In genomic region chr18:56066524-56067215, GRCh38 we compare ENCODE assay signal across 20 cellular contexts.
DNase-seq lines count a peak whose midpoint lies in the region; ATAC-seq and TF ChIP-seq lines count a peak whose summit lies in the region.
"Had no signal": no experiment of that assay in that cellular context is flagged by ENCODE, and none has a peak within 500 bp of the region (broad histone marks: within the 10 kb centered on the region; RNA-seq: fewer than 3 reads in every experiment).

No MANE protein-coding gene starts in this region.

- no peak overlapping the region for H3K9ac ChIP-seq in subcutaneous abdominal adipose tissue (ENCODE audit: low read length in 5 of 5)

- no peaks in the 10 kb centered on the region for H3K27me3 Mint-ChIP-seq in HFFc6 (ENCODE audit: insufficient read depth)
- H3K27me3 Mint-ChIP-seq: B cell; CD4-positive, alpha-beta T cell; IgD-negative memory B cell had no signal

- peak; percentile 52 for ATAC-seq in SK-N-SH treated with all-trans-retinoic acid at 6 μM for 48 hours
- peak; percentile 64 for ATAC-seq in left ventricle myocardium superior
- no peak for ATAC-seq in GM19397 (IDR thresholded peaks at IDR 0.05; ENCODE audit: unreplicated experiment)
- ATAC-seq: PC-3 had no signal

- no peak for TF ChIP-seq CTCF in HFFc6 (IDR thresholded peaks at IDR 0.05)

- DNase-seq in HFFc6, result no peak
- DNase-seq in left ventricle myocardium superior, result no peak
- DNase-seq in NCI-H748 (lab: John Stamatoyannopoulos, UW; ENCODE audit: unreplicated experiment), result no peak
- DNase-seq in NCI-H1092 treated with DMSO at 0.1 percent for 48 hours (lab: John Stamatoyannopoulos, UW), result no peak
- DNase-seq: CD4-positive, alpha-beta T cell; DMS53; NCI-H1105 treated with DMSO at 0.1 percent for 48 hours; NCI-H1694 treated with DMSO at 0.1 percent for 48 hours; NCI-H2171; NCI-H748 treated with DMSO at 0.1 percent for 48 hours; PC-3 had no signal

- no peaks in the 10 kb centered on the region for H3K9me3 Mint-ChIP-seq in HFFc6

- no peaks in the 10 kb centered on the region for H3K36me3 ChIP-seq in subcutaneous abdominal adipose tissue (ENCODE audit: control insufficient read depth in 5 of 5, insufficient read depth in 5 of 5, low read length in 5 of 5)
- H3K36me3 ChIP-seq: HAP-1, SJSA1 had no signal

- peak overlapping the region; percentile 66 for H3K27ac Mint-ChIP-seq in HFFc6
- H3K27ac Mint-ChIP-seq: B cell; CD4-positive, alpha-beta T cell; IgD-negative memory B cell had no signal

- no peak overlapping the region for H3K4me3 ChIP-seq in subcutaneous abdominal adipose tissue (ENCODE audit: low read depth in 1 of 5, low read length in 5 of 5)
- H3K4me3 ChIP-seq: HAP-1, SJSA1 had no signal

- H3K9me3 ChIP-seq in subcutaneous abdominal adipose tissue (ENCODE audit: control insufficient read depth in 5 of 5, low read length in 5 of 5), result no peaks in the 10 kb centered on the region
- H3K9me3 ChIP-seq: HAP-1, SJSA1 had no signal

- peaks cover 27% of the 10 kb centered on the region for H3K4me1 Mint-ChIP-seq in HFFc6 (ENCODE audit: low read depth)
- H3K4me1 Mint-ChIP-seq: B cell, IgD-negative memory B cell had no signal

- H3K36me3 Mint-ChIP-seq in HFFc6 (ENCODE audit: low read depth), result no peaks in the 10 kb centered on the region
- H3K36me3 Mint-ChIP-seq: IgD-negative memory B cell had no signal

- H3K4me1 ChIP-seq in subcutaneous abdominal adipose tissue (ENCODE audit: control insufficient read depth in 5 of 5, insufficient read depth in 5 of 5, low read length in 5 of 5), result peaks cover 0 to 25% (median 0%) of the 10 kb centered on the region in 5 donors
- H3K4me1 ChIP-seq: HAP-1 had no signal

- intact Hi-C loops in left ventricle myocardium superior (cut with micrococcal nuclease), result no loop called here

- H3K27ac ChIP-seq in subcutaneous abdominal adipose tissue (ENCODE audit: low read depth, low read length), result peak overlapping the region; percentile 2
- H3K27ac ChIP-seq: HL-60, RWPE1, SJSA1 had no signal

- no peaks in the 10 kb centered on the region for H3K27me3 ChIP-seq in subcutaneous abdominal adipose tissue (ENCODE audit: control insufficient read depth in 5 of 5, insufficient read depth in 4 of 5, low read length in 5 of 5)
- H3K27me3 ChIP-seq: SJSA1 had no signal

- peak overlapping the region; percentile 72 for H3K4me3 Mint-ChIP-seq in HFFc6
- H3K4me3 Mint-ChIP-seq: B cell; CD4-positive, alpha-beta T cell; IgD-negative memory B cell had no signal

TF ChIP-seq in SK-N-SH treated with all-trans-retinoic acid at 6 μM for 48 hours, 23 proteins besides CTCF, POLR2A, EP300 and RAD21:
- TF ChIP-seq ISL1 (CRISPR knock-in tag; IDR thresholded peaks at IDR 0.05) (peak; percentile 35), RARB (CRISPR knock-in tag; IDR thresholded peaks at IDR 0.05) (no peak)
